Comparison of ENCODE assay signal across 8 cellular contexts in the genomic region with DNA sequence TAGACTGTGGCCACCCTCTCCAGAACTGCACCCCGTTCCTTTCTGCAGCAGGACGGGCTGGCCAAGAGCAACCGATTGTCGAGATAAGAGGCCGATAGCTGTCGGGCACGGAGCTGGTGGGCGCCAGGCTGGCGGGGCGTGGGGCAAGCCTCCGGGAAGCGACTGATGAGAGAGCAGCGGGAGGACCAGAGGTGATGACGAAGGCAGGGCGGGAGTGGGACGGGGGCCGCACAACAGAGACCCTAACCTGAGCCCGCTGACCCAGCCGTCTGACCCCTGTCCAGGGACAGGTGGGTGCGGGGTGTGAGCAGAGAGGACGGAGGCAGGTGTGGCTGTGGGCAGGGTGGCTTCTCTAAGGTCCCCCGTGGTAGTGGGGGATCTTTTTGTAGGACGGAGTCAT. TPM values are rescaled to one million over a fixed set of nuclear protein-coding genes. Genes with fewer than 3 reads are reported as not detected.
DNase-seq lines count a peak whose midpoint lies in the region; ATAC-seq and TF ChIP-seq lines count a peak whose summit lies in the region.

No MANE protein-coding gene starts in this region.

- no peaks in the 10 kb centered on the region for H3K36me3 Mint-ChIP-seq in T-helper 1 cell treated with Interleukin-12 subunit alpha and Interleukin-12 subunit beta and Interleukin-4 antibody, amounts not matched to agents 30 μg/mL and 1 μg/mL, for 36 hours (ENCODE audit: low read depth)
- H3K36me3 Mint-ChIP-seq in stimulated activated effector memory CD8-positive, alpha-beta T cell treated with anti-CD3 and anti-CD28 coated beads, Interleukin-12 subunit alpha, Interleukin-12 subunit beta, amount 100 ng/mL, for 72 hours = peaks cover 12% of the 10 kb centered on the region
- no peaks in the 10 kb centered on the region for H3K36me3 Mint-ChIP-seq in endothelial cell (ENCODE audit: low read depth, unreplicated experiment)

- H3K4me3 ChIP-seq in SK-N-MC = peak overlapping the region; percentile 72; the same call in 1 of the 2 replicates
- peak overlapping the region in 2 of 4 donors; percentile 58 to 68 for H3K4me3 ChIP-seq in esophagus squamous epithelium

- peak overlapping the region; percentile 63 for H3K4me3 Mint-ChIP-seq in T-helper 1 cell treated with Interleukin-12 subunit alpha and Interleukin-12 subunit beta and Interleukin-4 antibody, amounts not matched to agents 30 μg/mL and 1 μg/mL, for 36 hours
- H3K4me3 Mint-ChIP-seq in stimulated activated effector memory CD8-positive, alpha-beta T cell treated with anti-CD3 and anti-CD28 coated beads, Interleukin-12 subunit alpha, Interleukin-12 subunit beta, amount 100 ng/mL, for 72 hours = peak overlapping the region; percentile 75
- H3K4me3 Mint-ChIP-seq in endothelial cell (ENCODE audit: unreplicated experiment) = no peak overlapping the region

- H3K4me1 ChIP-seq in esophagus squamous epithelium = peaks cover 7 to 12% (median 10%) of the 10 kb centered on the region in 3 donors

- no peak for TF ChIP-seq POLR2A in esophagus squamous epithelium (IDR thresholded peaks at IDR 0.05)

- H3K27ac Mint-ChIP-seq in T-helper 1 cell treated with Interleukin-12 subunit alpha and Interleukin-12 subunit beta and Interleukin-4 antibody, amounts not matched to agents 30 μg/mL and 1 μg/mL, for 36 hours = no peak overlapping the region
- H3K27ac Mint-ChIP-seq in stimulated activated effector memory CD8-positive, alpha-beta T cell treated with anti-CD3 and anti-CD28 coated beads, Interleukin-12 subunit alpha, Interleukin-12 subunit beta, amount 100 ng/mL, for 72 hours = peak overlapping the region; percentile 89
- H3K27ac Mint-ChIP-seq in endothelial cell (ENCODE audit: unreplicated experiment) = no peak overlapping the region

- ATAC-seq in stimulated activated effector memory CD8-positive, alpha-beta T cell treated with anti-CD3 and anti-CD28 coated beads, Interleukin-12 subunit alpha, Interleukin-12 subunit beta, amount 100 ng/mL, for 72 hours = no peak
- ATAC-seq in HG02623 (IDR thresholded peaks at IDR 0.05; ENCODE audit: unreplicated experiment) = no peak

- 70 to 75% methylated on average over 8 to 13 of the region's 23 CpGs for WGBS in esophagus squamous epithelium, 2 donors

- no peaks in the 10 kb centered on the region for H3K9me3 Mint-ChIP-seq in T-helper 1 cell treated with Interleukin-12 subunit alpha and Interleukin-12 subunit beta and Interleukin-4 antibody, amounts not matched to agents 30 μg/mL and 1 μg/mL, for 36 hours
- no peaks in the 10 kb centered on the region for H3K9me3 Mint-ChIP-seq in stimulated activated effector memory CD8-positive, alpha-beta T cell treated with anti-CD3 and anti-CD28 coated beads, Interleukin-12 subunit alpha, Interleukin-12 subunit beta, amount 100 ng/mL, for 72 hours
- H3K9me3 Mint-ChIP-seq in endothelial cell (ENCODE audit: unreplicated experiment) = no peaks in the 10 kb centered on the region

- intact Hi-C loops in esophagus squamous epithelium (cut with DNase I) = no loop called here

- DNase-seq in T-helper 1 cell (no peak), SK-N-MC (ENCODE audit: low read depth, low spot score) (no peak), esophagus squamous epithelium (lab: John Stamatoyannopoulos, UW) (no peak), endothelial cell (ENCODE audit: low spot score) (no peak)
- no peak for DNase-seq in stimulated activated effector memory CD8-positive, alpha-beta T cell treated with anti-CD3 and anti-CD28 coated beads, Interleukin-12 subunit alpha, Interleukin-12 subunit beta, amount 100 ng/mL, for 72 hours (ENCODE audit: low spot score in 2 of 2)
- no peak for DNase-seq in activated CD8-positive, alpha-beta memory T cell treated with anti-CD3 and anti-CD28 coated beads, Interleukin-2, amount 50 U/mL, for 4 hours

- TF ChIP-seq CTCF in esophagus squamous epithelium (IDR thresholded peaks at IDR 0.05) = no peak
- TF ChIP-seq CTCF in endothelial cell (IDR thresholded peaks at IDR 0.05; ENCODE audit: unreplicated experiment) = no peak

- H3K27ac ChIP-seq in SK-N-MC (no peak overlapping the region), esophagus squamous epithelium (peak overlapping the region in 3 of 4 donors; percentile 52 to 86 (median 72))

- H3K27me3 Mint-ChIP-seq in T-helper 1 cell treated with Interleukin-12 subunit alpha and Interleukin-12 subunit beta and Interleukin-4 antibody, amounts not matched to agents 30 μg/mL and 1 μg/mL, for 36 hours (ENCODE audit: low read depth) = peaks cover 31% of the 10 kb centered on the region
- peaks cover 4% of the 10 kb centered on the region for H3K27me3 Mint-ChIP-seq in endothelial cell (ENCODE audit: unreplicated experiment)

- no peak overlapping the region for H3K9ac ChIP-seq in SK-N-MC (ENCODE audit: insufficient read length)

- H3K36me3 ChIP-seq in SK-N-MC (ENCODE audit: insufficient read depth, low read length) (no peaks in the 10 kb centered on the region), esophagus squamous epithelium (no peaks in the 10 kb centered on the region)

- peaks cover 2% of the 10 kb centered on the region for H3K4me1 Mint-ChIP-seq in T-helper 1 cell treated with Interleukin-12 subunit alpha and Interleukin-12 subunit beta and Interleukin-4 antibody, amounts not matched to agents 30 μg/mL and 1 μg/mL, for 36 hours (ENCODE audit: low read depth)
- H3K4me1 Mint-ChIP-seq in stimulated activated effector memory CD8-positive, alpha-beta T cell treated with anti-CD3 and anti-CD28 coated beads, Interleukin-12 subunit alpha, Interleukin-12 subunit beta, amount 100 ng/mL, for 72 hours = peaks cover 35% of the 10 kb centered on the region
- peaks cover 5% of the 10 kb centered on the region for H3K4me1 Mint-ChIP-seq in endothelial cell (ENCODE audit: unreplicated experiment)

- no peaks in the 10 kb centered on the region for H3K9me3 ChIP-seq in SK-N-MC (ENCODE audit: low read depth, low read length)
- H3K9me3 ChIP-seq in esophagus squamous epithelium = no peaks in the 10 kb centered on the region

- H3K27me3 ChIP-seq in esophagus squamous epithelium = peaks cover 0 to 18% (median 0%) of the 10 kb centered on the region in 4 donors

RNA-seq across cellular contexts. Expression of gene BRSK2, which starts 7.3 kb away (rescaled TPM):
- 1 to 10 TPM in 1 of 4 donors, under 1 TPM in 2, not detected in 1; 0.23 to 1.3 (median 0.35) TPM for total RNA-seq in esophagus squamous epithelium
- 4.0 TPM for total RNA-seq in endothelial cell (ENCODE audit: unreplicated experiment)
